Comparison of ENCODE assay signal across 1 cellular context in the genomic region with DNA sequence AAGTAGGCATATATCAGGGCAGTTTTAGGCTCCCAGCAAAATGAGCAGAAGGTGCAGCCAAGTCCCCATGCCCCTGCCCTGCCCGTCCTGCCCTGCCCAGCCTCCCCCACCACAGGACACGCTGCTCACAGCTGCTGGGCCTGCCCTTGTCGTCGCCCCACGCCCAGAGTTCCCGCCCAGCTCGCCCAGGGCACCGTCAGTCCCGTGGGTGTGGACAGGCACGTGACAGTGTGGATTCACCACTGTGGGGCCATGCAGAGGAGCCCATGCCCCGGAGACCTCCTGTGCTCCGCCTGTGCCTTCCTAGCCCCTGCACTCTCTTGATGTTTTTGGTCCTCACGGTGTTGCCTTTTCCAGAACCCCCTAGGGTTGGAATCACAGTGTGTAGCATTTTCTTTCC.
TF ChIP-seq lines count a peak whose summit lies in the region.

No MANE protein-coding gene starts in this region.

TF ChIP-seq in WTC11, 78 proteins besides CTCF, POLR2A, EP300 and RAD21 (continued from another document):
- TF ChIP-seq IRF1 (CRISPR knock-in tag; IDR thresholded peaks at IDR 0.05) = no peak
- TF ChIP-seq, protein P1, sequence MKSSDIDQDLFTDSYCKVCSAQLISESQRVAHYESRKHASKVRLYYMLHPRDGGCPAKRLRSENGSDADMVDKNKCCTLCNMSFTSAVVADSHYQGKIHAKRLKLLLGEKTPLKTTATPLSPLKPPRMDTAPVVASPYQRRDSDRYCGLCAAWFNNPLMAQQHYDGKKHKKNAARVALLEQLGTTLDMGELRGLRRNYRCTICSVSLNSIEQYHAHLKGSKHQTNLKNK (CRISPR knock-in tag; IDR thresholded peaks at IDR 0.05) = no peak
- no peak for TF ChIP-seq TEAD1 (CRISPR knock-in tag; IDR thresholded peaks at IDR 0.05)
- no peak for TF ChIP-seq JUN (CRISPR knock-in tag; IDR thresholded peaks at IDR 0.05)
- TF ChIP-seq ESRRA (CRISPR knock-in tag; IDR thresholded peaks at IDR 0.05; ENCODE audit: borderline replicate concordance) = no peak
- TF ChIP-seq, protein P2, sequence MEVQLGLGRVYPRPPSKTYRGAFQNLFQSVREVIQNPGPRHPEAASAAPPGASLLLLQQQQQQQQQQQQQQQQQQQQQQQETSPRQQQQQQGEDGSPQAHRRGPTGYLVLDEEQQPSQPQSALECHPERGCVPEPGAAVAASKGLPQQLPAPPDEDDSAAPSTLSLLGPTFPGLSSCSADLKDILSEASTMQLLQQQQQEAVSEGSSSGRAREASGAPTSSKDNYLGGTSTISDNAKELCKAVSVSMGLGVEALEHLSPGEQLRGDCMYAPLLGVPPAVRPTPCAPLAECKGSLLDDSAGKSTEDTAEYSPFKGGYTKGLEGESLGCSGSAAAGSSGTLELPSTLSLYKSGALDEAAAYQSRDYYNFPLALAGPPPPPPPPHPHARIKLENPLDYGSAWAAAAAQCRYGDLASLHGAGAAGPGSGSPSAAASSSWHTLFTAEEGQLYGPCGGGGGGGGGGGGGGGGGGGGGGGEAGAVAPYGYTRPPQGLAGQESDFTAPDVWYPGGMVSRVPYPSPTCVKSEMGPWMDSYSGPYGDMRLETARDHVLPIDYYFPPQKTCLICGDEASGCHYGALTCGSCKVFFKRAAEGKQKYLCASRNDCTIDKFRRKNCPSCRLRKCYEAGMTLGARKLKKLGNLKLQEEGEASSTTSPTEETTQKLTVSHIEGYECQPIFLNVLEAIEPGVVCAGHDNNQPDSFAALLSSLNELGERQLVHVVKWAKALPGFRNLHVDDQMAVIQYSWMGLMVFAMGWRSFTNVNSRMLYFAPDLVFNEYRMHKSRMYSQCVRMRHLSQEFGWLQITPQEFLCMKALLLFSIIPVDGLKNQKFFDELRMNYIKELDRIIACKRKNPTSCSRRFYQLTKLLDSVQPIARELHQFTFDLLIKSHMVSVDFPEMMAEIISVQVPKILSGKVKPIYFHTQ (CRISPR knock-in tag; IDR thresholded peaks at IDR 0.05) = no peak
- no peak for TF ChIP-seq CREM (CRISPR knock-in tag; IDR thresholded peaks at IDR 0.05)
- no peak for TF ChIP-seq TEAD4 (CRISPR knock-in tag; IDR thresholded peaks at IDR 0.05)
- TF ChIP-seq, protein P3, sequence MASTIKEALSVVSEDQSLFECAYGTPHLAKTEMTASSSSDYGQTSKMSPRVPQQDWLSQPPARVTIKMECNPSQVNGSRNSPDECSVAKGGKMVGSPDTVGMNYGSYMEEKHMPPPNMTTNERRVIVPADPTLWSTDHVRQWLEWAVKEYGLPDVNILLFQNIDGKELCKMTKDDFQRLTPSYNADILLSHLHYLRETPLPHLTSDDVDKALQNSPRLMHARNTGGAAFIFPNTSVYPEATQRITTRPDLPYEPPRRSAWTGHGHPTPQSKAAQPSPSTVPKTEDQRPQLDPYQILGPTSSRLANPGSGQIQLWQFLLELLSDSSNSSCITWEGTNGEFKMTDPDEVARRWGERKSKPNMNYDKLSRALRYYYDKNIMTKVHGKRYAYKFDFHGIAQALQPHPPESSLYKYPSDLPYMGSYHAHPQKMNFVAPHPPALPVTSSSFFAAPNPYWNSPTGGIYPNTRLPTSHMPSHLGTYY (CRISPR knock-in tag; IDR thresholded peaks at IDR 0.05) = no peak
- TF ChIP-seq ZNF138 (CRISPR knock-in tag; conservative IDR thresholded peaks at IDR 0.05) = no peak
- no peak for TF ChIP-seq PRDM15 (CRISPR knock-in tag; IDR thresholded peaks at IDR 0.05)
TF ChIP-seq in WTC11: peak in this region for 0.
